ENCODE assay signal across 8 cellular contexts in genomic region chr6:2037230-2037926, GRCh38.
DNase-seq lines count a peak whose midpoint lies in the region; ATAC-seq and TF ChIP-seq lines count a peak whose summit lies in the region.

No MANE protein-coding gene starts in this region.

- no peaks in the 10 kb centered on the region for H3K36me3 ChIP-seq in osteoblast (ENCODE audit: insufficient read depth, low read length)

- no peaks in the 10 kb centered on the region for H3K4me1 ChIP-seq in osteoblast (ENCODE audit: insufficient read depth, low read length)

- no peak overlapping the region for H3K4me3 ChIP-seq in epithelial cell of proximal tubule (ENCODE audit: low read depth, low read length)
- H3K4me3 ChIP-seq in osteoblast (ENCODE audit: insufficient read depth, low read length), result no peak overlapping the region

- in situ Hi-C loops in SK-MEL-5 (cut with HindIII; ENCODE audit: low pct_unique_long_range_greater_than_20kb, low sequenced_read_pairs), result no loop called here

- peak; percentile 57 for TF ChIP-seq CTCF in epithelial cell of proximal tubule (conservative IDR thresholded peaks at IDR 0.05; ENCODE audit: low read depth, low read length)
- peak; percentile 35 for TF ChIP-seq CTCF in osteoblast (IDR thresholded peaks at IDR 0.05; ENCODE audit: extremely low read depth, low read depth, low read length)

- no peak for ATAC-seq in HG02973 (IDR thresholded peaks at IDR 0.05; ENCODE audit: unreplicated experiment)

- H3K27ac ChIP-seq in osteoblast (ENCODE audit: low read depth, low read length), result no peak overlapping the region

- no peaks in the 10 kb centered on the region for H3K79me2 ChIP-seq in osteoblast (ENCODE audit: insufficient read depth, low read length)

- no peaks in the 10 kb centered on the region for H3K27me3 ChIP-seq in osteoblast (ENCODE audit: insufficient read depth, low read length)

- peak; percentile 14 for DNase-seq in NCI-H82 (lab: John Stamatoyannopoulos, UW)
- DNase-seq in NCI-H82 treated with DMSO at 0.1 percent for 48 hours (lab: John Stamatoyannopoulos, UW; ENCODE audit: unreplicated experiment), result no peak
- peak; percentile 52 for DNase-seq in SK-MEL-5 (ENCODE audit: low read depth, low spot score)
- no peak for DNase-seq in epithelial cell of proximal tubule (ENCODE audit: low read depth)
- no peak for DNase-seq in osteoblast (ENCODE audit: insufficient read length, low spot score, missing footprints)
- no peak for DNase-seq in middle frontal gyrus (ENCODE audit: extremely low spot score, low spot score)
- DNase-seq in NCI-H2196 treated with DMSO at 0.1 percent for 48 hours (lab: John Stamatoyannopoulos, UW; ENCODE audit: unreplicated experiment), result no peak

- H3K4me2 ChIP-seq in osteoblast (ENCODE audit: insufficient read depth, low read length), result no peak overlapping the region

- no peak overlapping the region for H2AFZ ChIP-seq in osteoblast (ENCODE audit: low read length)

- H3K9me3 ChIP-seq in osteoblast (ENCODE audit: low read depth, low read length), result no peaks in the 10 kb centered on the region

- peaks cover 2% of the 10 kb centered on the region for H4K20me1 ChIP-seq in osteoblast (ENCODE audit: insufficient read depth, low read length)

Comparison
In these comparisons a context has a peak if more than half of its experiments do, and no peak if none do; other contexts are left out.
1. DNase-seq: peak in NCI-H82 (single experiment) and SK-MEL-5 (single experiment); none in NCI-H82 treated with DMSO at 0.1 percent for 48 hours (single experiment), epithelial cell of proximal tubule (single experiment), osteoblast (single experiment), middle frontal gyrus (single experiment) and NCI-H2196 treated with DMSO at 0.1 percent for 48 hours (single experiment).